Comparison of ENCODE assay signal across 1 cellular context in the genomic region with DNA sequence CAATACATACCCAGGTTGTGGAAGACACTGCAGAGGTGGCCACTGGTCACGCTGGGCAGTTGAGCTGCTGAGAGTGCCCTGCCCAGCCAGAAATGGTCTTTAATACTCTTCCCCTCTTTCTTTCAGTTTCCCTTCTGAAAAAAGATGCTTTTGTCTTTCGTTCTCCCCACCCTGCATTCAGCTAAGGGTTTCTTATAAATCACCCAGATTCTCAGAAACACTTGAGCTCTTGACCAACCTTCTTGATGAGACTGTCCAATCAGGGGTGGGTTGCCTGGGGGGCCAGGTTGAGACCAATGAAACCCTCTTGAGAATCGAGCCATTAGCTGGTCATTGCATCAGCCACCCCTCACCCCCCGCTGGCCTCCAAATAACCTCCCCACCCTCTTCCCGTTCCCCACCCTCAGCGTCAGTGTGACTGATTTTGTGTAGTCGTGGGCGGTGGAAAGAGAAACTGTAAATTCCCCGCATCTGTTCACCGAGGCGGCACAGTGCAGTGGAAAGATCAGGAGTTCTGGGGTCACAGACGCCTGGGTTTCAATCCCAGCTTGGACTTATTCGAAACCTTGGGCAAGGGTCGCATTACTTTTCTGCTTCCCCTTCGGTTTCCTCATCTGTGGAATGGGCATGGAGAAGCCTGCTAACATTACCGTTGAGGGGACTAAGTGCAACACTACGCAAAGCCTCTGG.
A peak's percentile ranks its signal among the peaks of the same experiment; 100 is the strongest.
TF ChIP-seq lines count a peak whose summit lies in the region.

No MANE protein-coding gene starts in this region.

TF ChIP-seq in HEK293, 187 proteins besides CTCF, POLR2A, EP300 and RAD21 (continued from another document and continues in another):
- TF ChIP-seq ZNF518A (tag by site-specific recombination; conservative IDR thresholded peaks at IDR 0.05; ENCODE audit: low read depth) (no peak), ZNF747 (tag by site-specific recombination; IDR thresholded peaks at IDR 0.05) (no peak), ZNF133 (tag by site-specific recombination; IDR thresholded peaks at IDR 0.05) (no peak), ZNF658 (tag by site-specific recombination; IDR thresholded peaks at IDR 0.05) (no peak), SALL2 (tag by site-specific recombination; IDR thresholded peaks at IDR 0.05; ENCODE audit: borderline replicate concordance) (no peak), ZXDB (tag by site-specific recombination; IDR thresholded peaks at IDR 0.05) (no peak), ZNF157 (tag by site-specific recombination; IDR thresholded peaks at IDR 0.05) (no peak), OVOL3 (tag by site-specific recombination; IDR thresholded peaks at IDR 0.05) (no peak), ZNF335 (tag by site-specific recombination; conservative IDR thresholded peaks at IDR 0.05) (no peak), ZBTB17 (tag by site-specific recombination; IDR thresholded peaks at IDR 0.05) (no peak), ZNF558 (tag by site-specific recombination; IDR thresholded peaks at IDR 0.05) (no peak), WT1 (tag by site-specific recombination; IDR thresholded peaks at IDR 0.05) (no peak), MYNN (tag by site-specific recombination; IDR thresholded peaks at IDR 0.05; ENCODE audit: borderline replicate concordance) (no peak), SP3 (tag by site-specific recombination; IDR thresholded peaks at IDR 0.05) (peak; percentile 37), ZNF555 (tag by site-specific recombination; conservative IDR thresholded peaks at IDR 0.05) (no peak), ZSCAN4 (tag by site-specific recombination; IDR thresholded peaks at IDR 0.05) (no peak), HOXC10 (CRISPR knock-in tag; IDR thresholded peaks at IDR 0.05) (no peak), PATZ1 (tag by site-specific recombination; IDR thresholded peaks at IDR 0.05) (peak; percentile 62), ZNF214 (tag by site-specific recombination; IDR thresholded peaks at IDR 0.05; ENCODE audit: borderline replicate concordance) (no peak), MZF1 (tag by site-specific recombination; IDR thresholded peaks at IDR 0.05; ENCODE audit: borderline replicate concordance) (no peak), ZIC2 (tag by site-specific recombination; IDR thresholded peaks at IDR 0.05) (peak; percentile 57), SETDB1 (IDR thresholded peaks at IDR 0.05; ENCODE audit: insufficient read length, low read length) (no peak), ZNF132 (tag by site-specific recombination; IDR thresholded peaks at IDR 0.05; ENCODE audit: borderline replicate concordance) (no peak), ZNF239 (tag by site-specific recombination; IDR thresholded peaks at IDR 0.05) (no peak), SP2 (tag by site-specific recombination; IDR thresholded peaks at IDR 0.05) (peak; percentile 36), ZNF830 (tag by site-specific recombination; IDR thresholded peaks at IDR 0.05; ENCODE audit: low read depth) (no peak), ZBTB26 (tag by site-specific recombination; optimal IDR thresholded peaks at IDR 0.05) (no peak), ZNF202 (tag by site-specific recombination; IDR thresholded peaks at IDR 0.05; ENCODE audit: borderline replicate concordance) (no peak), ZNF544 (tag by site-specific recombination; IDR thresholded peaks at IDR 0.05) (no peak), ZNF600 (tag by site-specific recombination; IDR thresholded peaks at IDR 0.05) (no peak), ZNF292 (tag by site-specific recombination; IDR thresholded peaks at IDR 0.05; ENCODE audit: borderline replicate concordance, low read depth) (no peak), GFI1B (tag by site-specific recombination; IDR thresholded peaks at IDR 0.05) (no peak), ZNF19 (tag by site-specific recombination; IDR thresholded peaks at IDR 0.05; ENCODE audit: low read depth) (no peak), ZNF529 (tag by site-specific recombination; IDR thresholded peaks at IDR 0.05; ENCODE audit: insufficient replicate concordance) (no peak), ZBTB49 (tag by site-specific recombination; IDR thresholded peaks at IDR 0.05; ENCODE audit: low read depth) (no peak), ZNF626 (tag by site-specific recombination; IDR thresholded peaks at IDR 0.05) (no peak), ZNF514 (tag by site-specific recombination; IDR thresholded peaks at IDR 0.05) (no peak), IKZF3 (tag by site-specific recombination; IDR thresholded peaks at IDR 0.05) (peak; percentile 79), ZNF701 (tag by site-specific recombination; IDR thresholded peaks at IDR 0.05) (no peak), SCRT1 (tag by site-specific recombination; IDR thresholded peaks at IDR 0.05; ENCODE audit: borderline replicate concordance) (no peak)
- TF ChIP-seq, protein P1, sequence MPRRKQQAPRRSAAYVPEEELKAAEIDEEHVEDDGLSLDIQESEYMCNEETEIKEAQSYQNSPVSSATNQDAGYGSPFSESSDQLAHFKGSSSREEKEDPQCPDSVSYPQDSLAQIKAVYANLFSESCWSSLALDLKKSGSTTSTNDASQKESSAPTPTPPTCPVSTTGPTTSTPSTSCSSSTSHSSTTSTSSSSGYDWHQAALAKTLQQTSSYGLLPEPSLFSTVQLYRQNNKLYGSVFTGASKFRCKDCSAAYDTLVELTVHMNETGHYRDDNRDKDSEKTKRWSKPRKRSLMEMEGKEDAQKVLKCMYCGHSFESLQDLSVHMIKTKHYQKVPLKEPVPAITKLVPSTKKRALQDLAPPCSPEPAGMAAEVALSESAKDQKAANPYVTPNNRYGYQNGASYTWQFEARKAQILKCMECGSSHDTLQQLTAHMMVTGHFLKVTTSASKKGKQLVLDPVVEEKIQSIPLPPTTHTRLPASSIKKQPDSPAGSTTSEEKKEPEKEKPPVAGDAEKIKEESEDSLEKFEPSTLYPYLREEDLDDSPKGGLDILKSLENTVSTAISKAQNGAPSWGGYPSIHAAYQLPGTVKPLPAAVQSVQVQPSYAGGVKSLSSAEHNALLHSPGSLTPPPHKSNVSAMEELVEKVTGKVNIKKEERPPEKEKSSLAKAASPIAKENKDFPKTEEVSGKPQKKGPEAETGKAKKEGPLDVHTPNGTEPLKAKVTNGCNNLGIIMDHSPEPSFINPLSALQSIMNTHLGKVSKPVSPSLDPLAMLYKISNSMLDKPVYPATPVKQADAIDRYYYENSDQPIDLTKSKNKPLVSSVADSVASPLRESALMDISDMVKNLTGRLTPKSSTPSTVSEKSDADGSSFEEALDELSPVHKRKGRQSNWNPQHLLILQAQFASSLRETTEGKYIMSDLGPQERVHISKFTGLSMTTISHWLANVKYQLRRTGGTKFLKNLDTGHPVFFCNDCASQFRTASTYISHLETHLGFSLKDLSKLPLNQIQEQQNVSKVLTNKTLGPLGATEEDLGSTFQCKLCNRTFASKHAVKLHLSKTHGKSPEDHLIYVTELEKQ (tag by site-specific recombination; IDR thresholded peaks at IDR 0.05; ENCODE audit: borderline replicate concordance): no peak
- TF ChIP-seq, protein P2, sequence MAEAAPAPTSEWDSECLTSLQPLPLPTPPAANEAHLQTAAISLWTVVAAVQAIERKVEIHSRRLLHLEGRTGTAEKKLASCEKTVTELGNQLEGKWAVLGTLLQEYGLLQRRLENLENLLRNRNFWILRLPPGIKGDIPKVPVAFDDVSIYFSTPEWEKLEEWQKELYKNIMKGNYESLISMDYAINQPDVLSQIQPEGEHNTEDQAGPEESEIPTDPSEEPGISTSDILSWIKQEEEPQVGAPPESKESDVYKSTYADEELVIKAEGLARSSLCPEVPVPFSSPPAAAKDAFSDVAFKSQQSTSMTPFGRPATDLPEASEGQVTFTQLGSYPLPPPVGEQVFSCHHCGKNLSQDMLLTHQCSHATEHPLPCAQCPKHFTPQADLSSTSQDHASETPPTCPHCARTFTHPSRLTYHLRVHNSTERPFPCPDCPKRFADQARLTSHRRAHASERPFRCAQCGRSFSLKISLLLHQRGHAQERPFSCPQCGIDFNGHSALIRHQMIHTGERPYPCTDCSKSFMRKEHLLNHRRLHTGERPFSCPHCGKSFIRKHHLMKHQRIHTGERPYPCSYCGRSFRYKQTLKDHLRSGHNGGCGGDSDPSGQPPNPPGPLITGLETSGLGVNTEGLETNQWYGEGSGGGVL (tag by site-specific recombination; IDR thresholded peaks at IDR 0.05): peak; percentile 39; the same call in 1 of the 2 replicates
- TF ChIP-seq, protein P3, sequence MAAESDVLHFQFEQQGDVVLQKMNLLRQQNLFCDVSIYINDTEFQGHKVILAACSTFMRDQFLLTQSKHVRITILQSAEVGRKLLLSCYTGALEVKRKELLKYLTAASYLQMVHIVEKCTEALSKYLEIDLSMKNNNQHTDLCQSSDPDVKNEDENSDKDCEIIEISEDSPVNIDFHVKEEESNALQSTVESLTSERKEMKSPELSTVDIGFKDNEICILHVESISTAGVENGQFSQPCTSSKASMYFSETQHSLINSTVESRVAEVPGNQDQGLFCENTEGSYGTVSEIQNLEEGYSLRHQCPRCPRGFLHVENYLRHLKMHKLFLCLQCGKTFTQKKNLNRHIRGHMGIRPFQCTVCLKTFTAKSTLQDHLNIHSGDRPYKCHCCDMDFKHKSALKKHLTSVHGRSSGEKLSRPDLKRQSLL (tag by site-specific recombination; IDR thresholded peaks at IDR 0.05): no peak
